In genomic region chr3:63862804-63863149, GRCh38 we compare ENCODE assay signal across 8 cellular contexts. TPM values are rescaled to one million over a fixed set of nuclear protein-coding genes. Genes with fewer than 3 reads are reported as not detected.
DNase-seq lines count a peak whose midpoint lies in the region; ATAC-seq, FAIRE-seq and TF ChIP-seq lines count a peak whose summit lies in the region.

No MANE protein-coding gene starts in this region.

- peak overlapping the region; percentile 97 for H3K27ac Mint-ChIP-seq in activated naive CD8-positive, alpha-beta T cell treated with anti-CD3 and anti-CD28 coated beads for 36 hours

- POLR2A ChIA-PET in HEK293 (lab: Yijun Ruan, JAX), result no interaction called here
- POLR2A ChIA-PET in HepG2 (lab: Yijun Ruan, JAX), result interaction anchor here (1.8 kb wide), 1 partner anchor 49 kb away, joined by 5 read pairs; no protein-coding TSS in a partner anchor

- CTCF ChIA-PET in HEK293 (lab: Yijun Ruan, JAX), result no interaction called here
- CTCF ChIA-PET in HepG2 (lab: Yijun Ruan, JAX; ENCODE audit: low intra/inter-chr PET ratio, low total read pairs), result no interaction called here

- no peak for DNase-seq in DND-41
- no peak for DNase-seq in activated naive CD8-positive, alpha-beta T cell treated with anti-CD3 and anti-CD28 coated beads for 36 hours
- DNase-seq in HepG2 (ENCODE audit: low spot score), result peak; percentile 7
- DNase-seq in transverse colon, result no peak
- no peak for DNase-seq in G401 (ENCODE audit: low spot score)

- H2AFZ ChIP-seq in DND-41 (ENCODE audit: low read depth, low read length) (peak overlapping the region; percentile 73), HepG2 (ENCODE audit: low read length) (no peak overlapping the region)

- TF ChIP-seq RAD21 in HepG2 (CRISPR knock-in tag; IDR thresholded peaks at IDR 0.05), result no peak

- TF ChIP-seq CTCF in DND-41 (IDR thresholded peaks at IDR 0.05; ENCODE audit: borderline replicate concordance, extremely low read depth, low read length, poor library complexity, severe bottlenecking), result no peak
- TF ChIP-seq CTCF in HEK293 (tag by site-specific recombination; IDR thresholded peaks at IDR 0.05), result no peak
- TF ChIP-seq CTCF in HepG2 (CRISPR knock-in tag; IDR thresholded peaks at IDR 0.05), result no peak
- no peak for TF ChIP-seq CTCF in transverse colon (IDR thresholded peaks at IDR 0.05)

- TF ChIP-seq EP300 in HepG2 (IDR thresholded peaks at IDR 0.05; ENCODE audit: low read depth in 2 of 2, low read length in 2 of 2), result no peak
- TF ChIP-seq EP300 in HepG2 (CRISPR knock-in tag; IDR thresholded peaks at IDR 0.05; ENCODE audit: borderline replicate concordance), result no peak
- no peak for TF ChIP-seq EP300 in transverse colon (IDR thresholded peaks at IDR 0.05; ENCODE audit: low read depth)

- TF ChIP-seq POLR2A in HepG2 (IDR thresholded peaks at IDR 0.05; ENCODE audit: insufficient read depth in 1 of 2, low read depth in 2 of 2, low read length in 2 of 2), result no peak
- no peak for TF ChIP-seq POLR2A in transverse colon (IDR thresholded peaks at IDR 0.05)

- H3K4me3 Mint-ChIP-seq in activated naive CD8-positive, alpha-beta T cell treated with anti-CD3 and anti-CD28 coated beads for 36 hours, result peak overlapping the region; percentile 77

- H3K9ac ChIP-seq in DND-41 (ENCODE audit: low read depth, low read length) (peak overlapping the region; percentile 97), HepG2 (ENCODE audit: insufficient read depth, low read depth, low read length) (peak overlapping the region; percentile 98)

- H3K27ac ChIP-seq in DND-41 (ENCODE audit: low read length) (peak overlapping the region; percentile 82), HEK293 (ENCODE audit: extremely low read depth, low read depth, low read length) (peak overlapping the region; percentile 89; the same call in 1 of the 2 replicates), HepG2 (ENCODE audit: extremely low read length, insufficient read depth, low read length) (peak overlapping the region; percentile 94), transverse colon (peak overlapping the region; percentile 84 to 99 (median 96))

- H3K9me3 Mint-ChIP-seq in activated naive CD8-positive, alpha-beta T cell treated with anti-CD3 and anti-CD28 coated beads for 36 hours, result no peaks in the 10 kb centered on the region

- H3K36me3 ChIP-seq in DND-41 (ENCODE audit: insufficient read depth, low read length) (no peaks in the 10 kb centered on the region; the same call in none of the 2 replicates), HEK293 (ENCODE audit: control insufficient read depth in 2 of 2, insufficient read depth in 1 of 2, low read length in 2 of 2) (peaks cover 0 to 4% of the 10 kb centered on the region in 2 experiments; a peak in 1 of 3 replicates), HepG2 (replicated peaks in 1 of 2; ENCODE audit: control insufficient read depth in 1 of 2, insufficient read depth in 2 of 2, low read length in 2 of 2) (no peaks in the 10 kb centered on the region; a peak in 1 of 5 replicates), transverse colon (no peaks in the 10 kb centered on the region)

- intact Hi-C loops in HepG2 (cut with micrococcal nuclease; ENCODE audit: unreplicated experiment), result no loop called here
- intact Hi-C loops in transverse colon (cut with DNase I; ENCODE audit: low total_unique reads), result no loop called here

- peaks cover 53% of the 10 kb centered on the region for H3K4me1 Mint-ChIP-seq in activated naive CD8-positive, alpha-beta T cell treated with anti-CD3 and anti-CD28 coated beads for 36 hours

- ATAC-seq in DND-41 (ENCODE audit: insufficient read depth, low read depth) (peak; percentile 8), HepG2 (peak; percentile 37; the same call in 2 of the 3 replicates), HG03139 (IDR thresholded peaks at IDR 0.05; ENCODE audit: unreplicated experiment) (no peak), HG02840 (IDR thresholded peaks at IDR 0.05; ENCODE audit: low FRiP score, unreplicated experiment) (no peak)

- no peaks in the 10 kb centered on the region for H3K27me3 Mint-ChIP-seq in activated naive CD8-positive, alpha-beta T cell treated with anti-CD3 and anti-CD28 coated beads for 36 hours

- H3K27me3 ChIP-seq in DND-41 (ENCODE audit: insufficient read depth, low read length, poor library complexity), result no peaks in the 10 kb centered on the region
- H3K27me3 ChIP-seq in HepG2 (ENCODE audit: control insufficient read depth in 1 of 2, insufficient read depth in 2 of 2, low read length in 2 of 2), result no peaks in the 10 kb centered on the region; a peak in 1 of 5 replicates
- H3K27me3 ChIP-seq in transverse colon, result no peaks in the 10 kb centered on the region

- H3K9me3 ChIP-seq in DND-41 (ENCODE audit: insufficient read depth, low read length, severe bottlenecking) (no peaks in the 10 kb centered on the region), HEK293 (ENCODE audit: control insufficient read depth, insufficient read depth, low read depth, low read length) (no peaks in the 10 kb centered on the region), HepG2 (ENCODE audit: low read length) (no peaks in the 10 kb centered on the region), transverse colon (no peaks in the 10 kb centered on the region)

- H3K36me3 Mint-ChIP-seq in activated naive CD8-positive, alpha-beta T cell treated with anti-CD3 and anti-CD28 coated beads for 36 hours, result peaks cover 31% of the 10 kb centered on the region

- H3K4me3 ChIP-seq in DND-41 (ENCODE audit: low read depth in 1 of 2, low read length in 2 of 2) (peak overlapping the region; percentile 89 to 94), HEK293 (ENCODE audit: low read depth, low read length) (peak overlapping the region; percentile 96), HepG2 (replicated peaks in 1 of 3; ENCODE audit: insufficient read depth in 1 of 3, low read depth in 2 of 3, low read length in 3 of 3) (peak overlapping the region; percentile 89 to 93 (median 93)), transverse colon (peak overlapping the region; percentile 85 to 100 (median 97))

- no peak for FAIRE-seq in HepG2 (lab: Jason Lieb, UNC)

- in situ Hi-C loops in HepG2 (cut with HindIII; ENCODE audit: extremely low pct_ligation_motif_present, low pct_unique_long_range_greater_than_20kb) (loop anchor here (10.0 kb wide), 1 partner anchor 52 kb away; the partner anchor contains the start of gene SCAANT1), transverse colon (cut with MboI; ENCODE audit: low pct_ligation_motif_present in 1 of 4, low pct_unique_long_range_greater_than_20kb in 1 of 4, low sequenced_read_pairs in 3 of 4) (no loop called here), G401 (cut with HindIII; ENCODE audit: low sequenced_read_pairs) (no loop called here)

- peaks cover 21% of the 10 kb centered on the region; the same call in 1 of the 2 replicates for H4K20me1 ChIP-seq in DND-41 (ENCODE audit: insufficient read depth, low read length)
- H4K20me1 ChIP-seq in HepG2 (ENCODE audit: insufficient read depth, low read length), result no peaks in the 10 kb centered on the region

- H3K4me2 ChIP-seq in DND-41 (ENCODE audit: insufficient read depth, low read length) (peak overlapping the region; percentile 97), HepG2 (ENCODE audit: low read depth, low read length) (peak overlapping the region; percentile 91)

- H3K4me1 ChIP-seq in DND-41 (ENCODE audit: insufficient read depth, low read length) (peaks cover 40% of the 10 kb centered on the region), HEK293 (ENCODE audit: control insufficient read depth, insufficient read depth, low read length) (no peaks in the 10 kb centered on the region; the same call in 1 of the 2 replicates), HepG2 (ENCODE audit: insufficient read depth, low read length) (peaks cover 46% of the 10 kb centered on the region), transverse colon (peaks cover 0 to 29% (median 11%) of the 10 kb centered on the region in 4 donors)

- WGBS in HepG2 (ENCODE audit: low lambda C conversion rate), result 4% methylated on average over 5 of the region's 5 CpGs
- 17 to 29% methylated on average over 5 of the region's 5 CpGs for WGBS in transverse colon (ENCODE audit: low coverage in 1 of 2), 2 donors

- H3K79me2 ChIP-seq in DND-41 (ENCODE audit: insufficient read depth, low read length) (peaks cover 95% of the 10 kb centered on the region), HepG2 (ENCODE audit: insufficient read depth, low read length) (peaks cover 40% of the 10 kb centered on the region)

- BruUV-seq in HepG2 (replicated peaks; lab: Mats Ljungman, UMichigan), result no TSS peak

RNA-seq across cellular contexts. Expression of gene THOC7, which starts 0.8 kb away (rescaled TPM):
- total RNA-seq in activated naive CD8-positive, alpha-beta T cell treated with anti-CD3 and anti-CD28 coated beads for 36 hours, result 10 to 100 TPM; 85.4 to 92.7 TPM
- 63.5 and 80.4 TPM in 2 replicates for total RNA-seq in HepG2 (2016; rRNA removed; fragmentation: Illumina TruSeq; extraction: Trizol)
- 77.9 and 86.5 TPM in 2 replicates for total RNA-seq in HepG2 (2016; cell fraction: cytosol; rRNA removed; fragmentation: Illumina TruSeq; extraction: Trizol; ENCODE audit: low read depth)
- total RNA-seq in HepG2 (2016; cell fraction: insoluble cytoplasmic fraction; rRNA removed; fragmentation: Illumina TruSeq; extraction: Trizol), result 66.5 and 80.9 TPM in 2 replicates
- 75.0 and 86.4 TPM in 2 replicates for total RNA-seq in HepG2 (2016; cell fraction: membrane; rRNA removed; fragmentation: Illumina TruSeq; extraction: Trizol)
- total RNA-seq in HepG2 (2016; cell fraction: nucleus; rRNA removed; fragmentation: Illumina TruSeq; extraction: Trizol), result 27.4 and 28.6 TPM in 2 replicates
- 26.5 and 32.8 TPM in 2 replicates for polyA plus RNA-seq in HepG2 (2011; rRNA removed)
- 11.4 and 19.8 TPM in 2 replicates for polyA plus RNA-seq in HepG2 (2011; cell fraction: cytosol; rRNA removed)
- 4.0 and 6.9 TPM in 2 replicates for polyA plus RNA-seq in HepG2 (2011; cell fraction: nucleus; rRNA removed)
- 42.7 and 59.7 TPM in 2 replicates for polyA plus RNA-seq in HepG2 (2012)
- 131 and 137 TPM in 2 replicates for polyA plus RNA-seq in HepG2 (2016; cell fraction: cytosol; fragmentation: Illumina TruSeq; extraction: Trizol; ENCODE audit: low read depth)
- polyA plus RNA-seq in HepG2 (2016; cell fraction: insoluble cytoplasmic fraction; fragmentation: Illumina TruSeq; extraction: Trizol; ENCODE audit: low read depth), result 111 and 112 TPM in 2 replicates
- polyA plus RNA-seq in HepG2 (2016; cell fraction: membrane; fragmentation: Illumina TruSeq; extraction: Trizol; ENCODE audit: low read depth), result 110 and 112 TPM in 2 replicates
- polyA plus RNA-seq in HepG2 (2016; cell fraction: nucleus; fragmentation: Illumina TruSeq; extraction: Trizol; ENCODE audit: insufficient read depth, low read depth), result 54.5 and 57.0 TPM in 2 replicates
- polyA minus RNA-seq in HepG2 (2011; rRNA and poly(A)+ RNA removed; ENCODE audit: low replicate concordance), result 2.2 and 5.4 TPM in 2 replicates
- 8.1 and 9.6 TPM in 2 replicates for polyA minus RNA-seq in HepG2 (2011; cell fraction: cytosol; rRNA and poly(A)+ RNA removed)
- 7.1 and 10.6 TPM in 2 replicates for polyA minus RNA-seq in HepG2 (2011; cell fraction: nucleus; rRNA and poly(A)+ RNA removed)
- total RNA-seq in transverse colon, result 10 to 100 TPM in 3 of 4 donors, 1 to 10 TPM in 1; 5.2 to 54.5 (median 40.8) TPM
- total RNA-seq in G401 (2014; rRNA removed; shearing (Covaris generic)), result 76.3 and 127 TPM in 2 replicates

RNA-seq across cellular contexts. Expression of gene ATXN7, which starts 0.9 kb away (rescaled TPM):
- total RNA-seq in activated naive CD8-positive, alpha-beta T cell treated with anti-CD3 and anti-CD28 coated beads for 36 hours, result 10 to 100 TPM; 26.5 to 28.6 TPM
- total RNA-seq in HepG2 (2016; rRNA removed; fragmentation: Illumina TruSeq; extraction: Trizol), result 5.4 and 13.8 TPM in 2 replicates
- 6.8 and 8.0 TPM in 2 replicates for total RNA-seq in HepG2 (2016; cell fraction: cytosol; rRNA removed; fragmentation: Illumina TruSeq; extraction: Trizol; ENCODE audit: low read depth)
- 5.9 and 11.2 TPM in 2 replicates for total RNA-seq in HepG2 (2016; cell fraction: insoluble cytoplasmic fraction; rRNA removed; fragmentation: Illumina TruSeq; extraction: Trizol)
- total RNA-seq in HepG2 (2016; cell fraction: membrane; rRNA removed; fragmentation: Illumina TruSeq; extraction: Trizol), result 7.3 and 7.5 TPM in 2 replicates
- 40.8 and 41.1 TPM in 2 replicates for total RNA-seq in HepG2 (2016; cell fraction: nucleus; rRNA removed; fragmentation: Illumina TruSeq; extraction: Trizol)
- polyA plus RNA-seq in HepG2 (2011; rRNA removed), result 18.7 and 20.0 TPM in 2 replicates
- 7.6 and 8.5 TPM in 2 replicates for polyA plus RNA-seq in HepG2 (2011; cell fraction: cytosol; rRNA removed)
- 45.2 and 47.7 TPM in 2 replicates for polyA plus RNA-seq in HepG2 (2011; cell fraction: nucleus; rRNA removed)
- 6.4 and 9.3 TPM in 2 replicates for polyA plus RNA-seq in HepG2 (2012)
- polyA plus RNA-seq in HepG2 (2016; cell fraction: cytosol; fragmentation: Illumina TruSeq; extraction: Trizol; ENCODE audit: low read depth), result 0.12 and 0.27 TPM in 2 replicates
- 3.3 TPM in 2 replicates for polyA plus RNA-seq in HepG2 (2016; cell fraction: insoluble cytoplasmic fraction; fragmentation: Illumina TruSeq; extraction: Trizol; ENCODE audit: low read depth)
- polyA plus RNA-seq in HepG2 (2016; cell fraction: membrane; fragmentation: Illumina TruSeq; extraction: Trizol; ENCODE audit: low read depth), result 0.78 and 0.88 TPM in 2 replicates
- 12.8 and 18.3 TPM in 2 replicates for polyA plus RNA-seq in HepG2 (2016; cell fraction: nucleus; fragmentation: Illumina TruSeq; extraction: Trizol; ENCODE audit: insufficient read depth, low read depth)
- polyA minus RNA-seq in HepG2 (2011; rRNA and poly(A)+ RNA removed; ENCODE audit: low replicate concordance), result 71.6 and 73.2 TPM in 2 replicates
- polyA minus RNA-seq in HepG2 (2011; cell fraction: cytosol; rRNA and poly(A)+ RNA removed), result 12.0 and 13.4 TPM in 2 replicates
- 131 and 156 TPM in 2 replicates for polyA minus RNA-seq in HepG2 (2011; cell fraction: nucleus; rRNA and poly(A)+ RNA removed)
- total RNA-seq in transverse colon, result 100 to 1,000 TPM in 1 of 4 donors, 10 to 100 TPM in 3; 44.8 to 113 (median 51.0) TPM
- total RNA-seq in G401 (2014; rRNA removed; shearing (Covaris generic)), result 5.0 and 5.8 TPM in 2 replicates

RNA-seq across cellular contexts. Expression of gene C3orf49, which starts 43.7 kb away (rescaled TPM):
- not detected for total RNA-seq in activated naive CD8-positive, alpha-beta T cell treated with anti-CD3 and anti-CD28 coated beads for 36 hours
- total RNA-seq in HepG2 (2016; rRNA removed; fragmentation: Illumina TruSeq; extraction: Trizol) (not detected in 2 replicates), transverse colon (not detected)
- total RNA-seq in HepG2 (2016; cell fraction: cytosol; rRNA removed; fragmentation: Illumina TruSeq; extraction: Trizol; ENCODE audit: low read depth), result not detected in 2 replicates
- total RNA-seq in HepG2 (2016; cell fraction: insoluble cytoplasmic fraction; rRNA removed; fragmentation: Illumina TruSeq; extraction: Trizol), result not detected in 2 replicates
- not detected in 2 replicates for total RNA-seq in HepG2 (2016; cell fraction: membrane; rRNA removed; fragmentation: Illumina TruSeq; extraction: Trizol)
- not detected in 2 replicates for total RNA-seq in HepG2 (2016; cell fraction: nucleus; rRNA removed; fragmentation: Illumina TruSeq; extraction: Trizol)
- not detected in 2 replicates for polyA plus RNA-seq in HepG2 (2011; rRNA removed)
- polyA plus RNA-seq in HepG2 (2011; cell fraction: cytosol; rRNA removed), result not detected in 2 replicates
- not detected in 2 replicates for polyA plus RNA-seq in HepG2 (2011; cell fraction: nucleus; rRNA removed)
- polyA plus RNA-seq in HepG2 (2012), result not detected in 2 replicates
- not detected in 2 replicates for polyA plus RNA-seq in HepG2 (2016; cell fraction: cytosol; fragmentation: Illumina TruSeq; extraction: Trizol; ENCODE audit: low read depth)
- polyA plus RNA-seq in HepG2 (2016; cell fraction: insoluble cytoplasmic fraction; fragmentation: Illumina TruSeq; extraction: Trizol; ENCODE audit: low read depth), result not detected in 2 replicates
- not detected in 2 replicates for polyA plus RNA-seq in HepG2 (2016; cell fraction: membrane; fragmentation: Illumina TruSeq; extraction: Trizol; ENCODE audit: low read depth)
- polyA plus RNA-seq in HepG2 (2016; cell fraction: nucleus; fragmentation: Illumina TruSeq; extraction: Trizol; ENCODE audit: insufficient read depth, low read depth), result not detected in 2 replicates
- polyA minus RNA-seq in HepG2 (2011; rRNA and poly(A)+ RNA removed; ENCODE audit: low replicate concordance), result not detected in 2 replicates
- not detected in 2 replicates for polyA minus RNA-seq in HepG2 (2011; cell fraction: cytosol; rRNA and poly(A)+ RNA removed)
- not detected in 2 replicates for polyA minus RNA-seq in HepG2 (2011; cell fraction: nucleus; rRNA and poly(A)+ RNA removed)
- not detected in 2 replicates for total RNA-seq in G401 (2014; rRNA removed; shearing (Covaris generic))

RNA-seq across cellular contexts. Expression of gene SCAANT1, which starts 49.4 kb away (rescaled TPM):
- not detected for total RNA-seq in activated naive CD8-positive, alpha-beta T cell treated with anti-CD3 and anti-CD28 coated beads for 36 hours
- total RNA-seq in HepG2 (2016; rRNA removed; fragmentation: Illumina TruSeq; extraction: Trizol), result not detected in 2 replicates
- 3.1 TPM in 1 of 2 replicates, not detected in the other for total RNA-seq in HepG2 (2016; cell fraction: cytosol; rRNA removed; fragmentation: Illumina TruSeq; extraction: Trizol; ENCODE audit: low read depth)
- 1.8 TPM in 1 of 2 replicates, not detected in the other for total RNA-seq in HepG2 (2016; cell fraction: insoluble cytoplasmic fraction; rRNA removed; fragmentation: Illumina TruSeq; extraction: Trizol)
- not detected in 2 replicates for total RNA-seq in HepG2 (2016; cell fraction: membrane; rRNA removed; fragmentation: Illumina TruSeq; extraction: Trizol)
- total RNA-seq in HepG2 (2016; cell fraction: nucleus; rRNA removed; fragmentation: Illumina TruSeq; extraction: Trizol), result 3.8 TPM in 1 of 2 replicates, not detected in the other
- not detected in 2 replicates for polyA plus RNA-seq in HepG2 (2011; rRNA removed)
- polyA plus RNA-seq in HepG2 (2011; cell fraction: cytosol; rRNA removed), result not detected in 2 replicates
- polyA plus RNA-seq in HepG2 (2011; cell fraction: nucleus; rRNA removed), result not detected in 2 replicates
- polyA plus RNA-seq in HepG2 (2012), result 2.0 TPM in 1 of 2 replicates, not detected in the other
- 1.5 TPM in 2 replicates for polyA plus RNA-seq in HepG2 (2016; cell fraction: cytosol; fragmentation: Illumina TruSeq; extraction: Trizol; ENCODE audit: low read depth)
- not detected in 2 replicates for polyA plus RNA-seq in HepG2 (2016; cell fraction: insoluble cytoplasmic fraction; fragmentation: Illumina TruSeq; extraction: Trizol; ENCODE audit: low read depth)
- polyA plus RNA-seq in HepG2 (2016; cell fraction: membrane; fragmentation: Illumina TruSeq; extraction: Trizol; ENCODE audit: low read depth), result 1.5 TPM in 1 of 2 replicates, not detected in the other
- polyA plus RNA-seq in HepG2 (2016; cell fraction: nucleus; fragmentation: Illumina TruSeq; extraction: Trizol; ENCODE audit: insufficient read depth, low read depth), result not detected in 2 replicates
- polyA minus RNA-seq in HepG2 (2011; rRNA and poly(A)+ RNA removed; ENCODE audit: low replicate concordance), result not detected in 2 replicates
- polyA minus RNA-seq in HepG2 (2011; cell fraction: cytosol; rRNA and poly(A)+ RNA removed), result not detected in 2 replicates
- 4.4 and 7.8 TPM in 2 replicates for polyA minus RNA-seq in HepG2 (2011; cell fraction: nucleus; rRNA and poly(A)+ RNA removed)
- total RNA-seq in transverse colon, result not detected
- total RNA-seq in G401 (2014; rRNA removed; shearing (Covaris generic)), result not detected in 2 replicates

Comparison
In these comparisons a context has a peak if more than half of its experiments do, and no peak if none do; other contexts are left out.
1. ATAC-seq: peak in DND-41 (single experiment) and HepG2 (single experiment); none in HG03139 (single experiment) and HG02840 (single experiment).
2. Peak in every context shown above with its lines, with median percentiles within 50 percentile points of each other: H3K27ac ChIP-seq and H3K4me3 ChIP-seq.